Comparison of ENCODE assay signal across 20 cellular contexts in the genomic region with DNA sequence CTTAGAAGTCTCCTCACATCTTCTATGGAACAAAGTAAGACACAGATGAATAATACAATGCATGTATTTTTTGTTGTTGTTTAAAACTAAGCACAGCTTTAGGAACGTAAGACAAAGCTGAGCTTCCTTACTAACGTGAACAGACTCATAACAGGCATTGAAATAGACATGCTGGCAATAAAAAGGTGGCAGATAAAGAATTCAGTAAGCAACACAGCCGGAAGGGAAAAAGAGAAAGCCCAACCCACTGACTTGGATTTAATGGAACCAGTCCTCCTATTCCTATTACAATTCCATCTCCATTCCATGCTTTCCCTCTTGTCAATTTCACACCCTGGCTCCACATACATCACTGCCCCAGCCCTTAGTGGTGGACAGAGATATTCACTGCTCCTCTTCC.
"Had no signal": no experiment of that assay in that cellular context is flagged by ENCODE, and none has a peak within 500 bp of the region (broad histone marks: within the 10 kb centered on the region; RNA-seq: fewer than 3 reads in every experiment).

No MANE protein-coding gene starts in this region.

- H3K27ac Mint-ChIP-seq: natural killer cell; stimulated activated naive B cell treated with anti-CD40 and anti-IgM and Interleukin-4, amounts not matched to agents 10 μg/mL and 1 μg/mL and 100 μg/mL, for 72 hours; stimulated activated naive CD8-positive, alpha-beta T cell treated with anti-CD3 and anti-CD28 coated beads, Interleukin-15, amount 100 ng/mL, for 72 hours had no signal

- H3K9me3 Mint-ChIP-seq: natural killer cell; neural crest cell; stimulated activated naive B cell treated with anti-CD40 and anti-IgM and Interleukin-4, amounts not matched to agents 10 μg/mL and 1 μg/mL and 100 μg/mL, for 72 hours; stimulated activated naive CD8-positive, alpha-beta T cell treated with anti-CD3 and anti-CD28 coated beads, Interleukin-15, amount 100 ng/mL, for 72 hours had no signal

- DNase-seq: cortex of kidney; effector memory CD4-positive, alpha-beta T cell; gastrocnemius medialis; heart right ventricle; kidney; left cardiac atrium; left ventricle myocardium superior; mesendoderm; natural killer cell; posterior cingulate gyrus; spleen; stimulated activated CD4-positive, alpha-beta T cell treated with anti-CD3 and anti-CD28 coated beads, Interleukin-2, amount 100 ng/mL, for 24 hours; stimulated activated CD4-positive, alpha-beta T cell treated with anti-CD3 and anti-CD28 coated beads, Interleukin-4, amount 100 ng/mL, for 4 hours; stimulated activated naive B cell treated with anti-CD40 and anti-IgM and Interleukin-4, amounts not matched to agents 10 μg/mL and 1 μg/mL and 100 μg/mL, for 72 hours; stimulated activated naive CD8-positive, alpha-beta T cell treated with anti-CD3 and anti-CD28 coated beads, Interleukin-15, amount 100 ng/mL, for 72 hours had no signal

- H3K36me3 Mint-ChIP-seq: natural killer cell; stimulated activated naive B cell treated with anti-CD40 and anti-IgM and Interleukin-4, amounts not matched to agents 10 μg/mL and 1 μg/mL and 100 μg/mL, for 72 hours had no signal

- H3K36me3 ChIP-seq: gastrocnemius medialis had no signal

- H3K4me3 ChIP-seq: esophagus muscularis mucosa, gastrocnemius medialis, heart right ventricle, lung, spleen had no signal

- H3K4me3 Mint-ChIP-seq: natural killer cell; neural crest cell; stimulated activated naive B cell treated with anti-CD40 and anti-IgM and Interleukin-4, amounts not matched to agents 10 μg/mL and 1 μg/mL and 100 μg/mL, for 72 hours; stimulated activated naive CD8-positive, alpha-beta T cell treated with anti-CD3 and anti-CD28 coated beads, Interleukin-15, amount 100 ng/mL, for 72 hours had no signal

- H3K27ac ChIP-seq: epithelial cell of prostate, esophagus muscularis mucosa, gastrocnemius medialis, heart right ventricle, spleen had no signal

- H3K27me3 ChIP-seq: esophagus muscularis mucosa, gastrocnemius medialis, heart right ventricle, spleen had no signal

- ATAC-seq: gastrocnemius medialis; heart right ventricle; left cardiac atrium; left ventricle myocardium superior; natural killer cell; sciatic nerve; stimulated activated naive B cell treated with anti-CD40 and anti-IgM and Interleukin-4, amounts not matched to agents 10 μg/mL and 1 μg/mL and 100 μg/mL, for 72 hours; stimulated activated naive CD8-positive, alpha-beta T cell treated with anti-CD3 and anti-CD28 coated beads, Interleukin-15, amount 100 ng/mL, for 72 hours had no signal
